ENCODE assay signal across 8 cellular contexts in the genomic region with DNA sequence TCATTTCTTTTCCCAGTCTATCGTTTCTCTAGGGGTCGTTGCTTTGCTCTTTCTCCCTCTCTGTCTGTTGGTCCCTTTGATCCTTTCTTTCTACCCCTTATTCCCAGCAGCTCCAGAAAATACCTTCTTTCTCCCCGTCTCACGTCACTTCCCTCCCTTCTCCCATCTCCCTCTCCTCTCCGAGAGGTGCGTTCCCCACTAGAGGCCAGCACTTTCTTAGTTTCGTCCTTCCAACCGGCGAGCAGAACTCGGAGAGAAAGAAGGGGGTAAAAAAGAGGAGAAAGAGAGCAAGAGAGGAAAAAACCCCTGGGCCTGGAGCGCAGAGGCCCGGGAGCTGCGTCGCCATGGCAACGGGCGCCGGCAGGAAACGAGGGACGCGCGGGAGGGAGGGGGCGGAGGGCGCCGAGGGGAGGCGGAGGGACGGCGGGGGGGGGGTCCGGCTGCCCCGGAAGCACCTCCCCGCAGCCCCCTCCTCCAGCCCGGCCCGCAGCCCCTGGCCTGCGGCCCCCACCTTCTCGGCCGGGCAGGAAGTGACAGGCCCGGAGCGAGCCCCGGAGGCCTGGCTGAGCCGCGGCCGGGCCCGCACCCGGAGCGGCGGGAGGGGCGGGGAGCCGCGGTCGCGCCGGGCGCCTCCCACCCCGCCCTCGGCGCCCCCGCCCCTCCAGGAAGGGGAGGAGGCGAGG. TPM values are rescaled to one million over a fixed set of nuclear protein-coding genes. Genes with fewer than 3 reads are reported as not detected.
DNase-seq lines count a peak whose midpoint lies in the region; ATAC-seq and TF ChIP-seq lines count a peak whose summit lies in the region.
"Not testable (repeated sequence)": the region's sequence is repeated elsewhere in the genome, so short reads cannot be mapped to it uniquely, and the experiment has no call there.

PHC1 (plus strand) TSS at position 477 of the 683 bp plus-strand sequence. CDS start 3,169 bp downstream, outside the sequence.

- not testable (repeated sequence) for H3K9me3 ChIP-seq in BLaER1, right lobe of liver

- CTCF ChIA-PET in activated CD8-positive, alpha-beta memory T cell treated with anti-CD3 and anti-CD28 coated beads for 36 hours (lab: Charles Lee) = interaction anchor here (0.8 to 1.4 kb wide), 3 partner anchors 78 to 257 kb away, joined by 3 read pairs; no protein-coding TSS in a partner anchor

- WGBS in right lobe of liver (ENCODE audit: insufficient coverage, low coverage, low lambda C conversion rate, missing lambda C conversion rate) = 1% methylated on average over 19 of the region's 57 CpGs

- not testable (repeated sequence) for H3K27me3 ChIP-seq in BLaER1; HL-60 (ENCODE audit: insufficient read depth, poor library complexity, severe bottlenecking); right lobe of liver

- H4K20me1 ChIP-seq in BLaER1 = not testable (repeated sequence)

- ATAC-seq in GM19438 (IDR thresholded peaks at IDR 0.05; ENCODE audit: low read depth, unreplicated experiment) (peak; percentile 69), right lobe of liver (peak; percentile 78 to 82 (median 81))

- peak within 1 kb of the TSS; percentile 71 for H3K27ac ChIP-seq in BLaER1
- not testable (repeated sequence) for H3K27ac ChIP-seq in HL-60 (replicated peaks)
- H3K27ac ChIP-seq in right lobe of liver = peak within 1 kb of the TSS in 2 of 3 donors; percentile 36 to 55

- H3K36me3 ChIP-seq in BLaER1 = peaks cover 14% of the 10 kb centered on the region
- not testable (repeated sequence) for H3K36me3 ChIP-seq in right lobe of liver

- DNase-seq in HL-60 (ENCODE audit: low read depth in 1 of 2, low spot score in 1 of 2) = peak; percentile 24 to 28
- peak; percentile 64 for DNase-seq in NCI-H82 treated with DMSO at 0.1 percent for 48 hours (lab: John Stamatoyannopoulos, UW; ENCODE audit: unreplicated experiment)
- DNase-seq in ecto neural progenitor cell (ENCODE audit: low spot score) = peak; percentile 96
- peak; percentile 81 to 87 (median 82) for DNase-seq in right lobe of liver
- peak; percentile 75 to 81 for DNase-seq in stimulated activated CD4-positive, alpha-beta T cell treated with anti-CD3 and anti-CD28 coated beads, Interleukin-2, amount 100 ng/mL, for 24 hours

- H3K4me3 ChIP-seq in BLaER1 (peak within 1 kb of the TSS; percentile 74), HL-60 (replicated peaks; ENCODE audit: insufficient read depth, low read length) (peak within 1 kb of the TSS; percentile 65), right lobe of liver (peak within 1 kb of the TSS; percentile 57 to 73 (median 71))

- intact Hi-C loops in right lobe of liver (cut with DNase I) = not testable (repeated sequence)

- H3K4me2 ChIP-seq in BLaER1 = peak within 1 kb of the TSS; percentile 86

- H3K9ac ChIP-seq in BLaER1 = peak within 1 kb of the TSS; percentile 73

- peaks cover 44% of the 10 kb centered on the region for H3K4me1 ChIP-seq in BLaER1
- H3K4me1 ChIP-seq in right lobe of liver = not testable (repeated sequence)

- TF ChIP-seq CTCF in HL-60 (IDR thresholded peaks at IDR 0.05; ENCODE audit: insufficient read depth, low read length) = not testable (repeated sequence)
- peak in 3 of 4 donors; percentile 8 to 29 (median 24) for TF ChIP-seq CTCF in right lobe of liver (IDR thresholded peaks at IDR 0.05)

- POLR2A ChIA-PET in activated CD8-positive, alpha-beta memory T cell treated with anti-CD3 and anti-CD28 coated beads for 36 hours (lab: Charles Lee) = interaction anchor here (1.0 kb wide), 1 partner anchor 35 kb away, joined by 4 read pairs; the partner anchor contains the start of gene M6PR

- not testable (repeated sequence) for TF ChIP-seq POLR2A in right lobe of liver (IDR thresholded peaks at IDR 0.05)

RNA-seq across cellular contexts. Expression of gene PHC1, which starts in this region (rescaled TPM):
- 10 to 100 TPM; 14.6 to 17.7 TPM for total RNA-seq in activated CD8-positive, alpha-beta memory T cell treated with anti-CD3 and anti-CD28 coated beads for 36 hours
- total RNA-seq in right lobe of liver = 10 to 100 TPM in 1 of 6 experiments, 1 to 10 TPM in 5; 3.3 to 15.0 (median 7.4) TPM

Comparison
In these comparisons a context has a peak if more than half of its experiments do, and no peak if none do; other contexts are left out.
1. DNase-seq: peak in every context shown above with its lines; median percentile 96 in ecto neural progenitor cell; 82 in right lobe of liver; 78 in stimulated activated CD4-positive, alpha-beta T cell treated with anti-CD3 and anti-CD28 coated beads, Interleukin-2, amount 100 ng/mL, for 24 hours; 64 in NCI-H82 treated with DMSO at 0.1 percent for 48 hours; 26 in HL-60.